ENCODE assay signal across 9 cellular contexts in the genomic region with DNA sequence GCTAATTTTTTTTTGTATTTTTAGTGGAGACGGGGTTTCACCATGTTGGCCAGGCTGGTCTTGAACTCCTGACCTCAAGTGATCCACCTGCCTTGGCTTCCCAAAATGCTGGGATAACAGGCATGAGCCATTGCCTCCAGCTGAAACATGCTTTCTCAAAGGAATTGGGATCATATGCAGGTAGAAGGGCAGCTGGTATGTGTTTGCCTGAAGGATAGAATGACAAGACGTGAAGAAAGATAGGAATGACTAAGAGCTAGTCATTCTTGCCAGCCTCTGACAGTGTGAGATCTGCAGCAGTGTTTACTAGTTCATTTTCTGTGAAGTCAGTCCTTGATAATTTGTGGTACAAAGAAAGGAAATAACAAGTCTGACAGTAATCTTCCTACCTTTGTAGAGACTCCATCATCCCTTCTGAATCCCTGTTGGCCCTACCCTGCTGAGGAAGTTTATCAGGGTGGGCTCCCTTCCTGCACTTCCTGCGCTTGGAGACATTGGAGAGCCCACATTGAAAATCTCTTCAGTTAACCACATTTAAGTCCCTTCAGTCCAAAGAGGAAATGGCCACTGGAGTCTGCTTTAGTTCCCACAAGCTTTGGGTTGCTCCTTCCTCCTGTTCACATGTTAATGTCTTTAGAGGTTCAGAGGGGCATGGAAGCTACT. TPM values are rescaled to one million over a fixed set of nuclear protein-coding genes. Genes with fewer than 3 reads are reported as not detected.
DNase-seq lines count a peak whose midpoint lies in the region; ATAC-seq, FAIRE-seq and TF ChIP-seq lines count a peak whose summit lies in the region.
"Had no signal": no experiment of that assay in that cellular context is flagged by ENCODE, and none has a peak within 500 bp of the region (broad histone marks: within the 10 kb centered on the region; RNA-seq: fewer than 3 reads in every experiment).

No MANE protein-coding gene starts in this region.

- peaks cover 0 to 50% (median 23%) of the 10 kb centered on the region in 4 donors for H3K4me1 ChIP-seq in right lobe of liver

- TF ChIP-seq POLR2A in GM12892 (IDR thresholded peaks at IDR 0.05; ENCODE audit: low read depth, low read length), result no peak
- TF ChIP-seq POLR2A in right lobe of liver (IDR thresholded peaks at IDR 0.05), result no peak

- intact Hi-C loops in right lobe of liver (cut with DNase I), result no loop called here

- ATAC-seq in right lobe of liver, result peak; percentile 21 to 67 (median 52)
- no peak for ATAC-seq in HG03108 (IDR thresholded peaks at IDR 0.05; ENCODE audit: unreplicated experiment)

- 31% methylated on average over 2 of the region's 3 CpGs for WGBS in right lobe of liver (ENCODE audit: insufficient coverage, low coverage, low lambda C conversion rate, missing lambda C conversion rate)

- no peaks in the 10 kb centered on the region for H3K9me3 ChIP-seq in right lobe of liver

- H3K4me3 ChIP-seq in astrocyte of the cerebellum (ENCODE audit: low read depth, low read length) (no peak overlapping the region), right lobe of liver (no peak overlapping the region)

- peaks cover 0 to 29% (median 18%) of the 10 kb centered on the region in 4 donors for H3K36me3 ChIP-seq in right lobe of liver

- in situ Hi-C loops in astrocyte of the cerebellum (cut with HindIII; ENCODE audit: low sequenced_read_pairs), result no loop called here

- DNase-seq in GM12892 (ENCODE audit: insufficient read length) (no peak), NCI-H226 (peak; percentile 68), astrocyte of the cerebellum (ENCODE audit: low read depth) (peak; percentile 27), right lobe of liver (no peak), NCI-H510A (lab: John Stamatoyannopoulos, UW) (no peak), NCI-H1105 treated with DMSO at 0.1 percent for 48 hours (lab: John Stamatoyannopoulos, UW) (no peak), frontal cortex (ENCODE audit: low spot score in 2 of 2) (no peak)

- peak; percentile 79 for FAIRE-seq in GM12892 (lab: Jason Lieb, UNC)
- no peak for FAIRE-seq in frontal cortex (lab: Jason Lieb, UNC)

- TF ChIP-seq CTCF in astrocyte of the cerebellum (IDR thresholded peaks at IDR 0.05; ENCODE audit: low read depth, low read length, missing control alignments) (no peak), right lobe of liver (IDR thresholded peaks at IDR 0.05) (no peak)

- H3K27ac ChIP-seq in right lobe of liver, result peak overlapping the region; percentile 31 to 87 (median 70)

- H3K27me3 ChIP-seq in right lobe of liver, result no peaks in the 10 kb centered on the region

RNA-seq across cellular contexts. Expression of a gene that starts 14.7 kb away (rescaled TPM):
- 246 TPM for polyA plus RNA-seq in GM12892 (2012; ENCODE audit: missing spikeins)
- total RNA-seq in right lobe of liver (10 to 100 TPM; 50.2 to 85.4 (median 66.3) TPM), frontal cortex (26.1 TPM)

RNA-seq across cellular contexts. Expression of a gene that starts 52.3 kb away (rescaled TPM):
- 7.7 TPM for polyA plus RNA-seq in GM12892 (2012; ENCODE audit: missing spikeins)
- total RNA-seq in right lobe of liver (1 to 10 TPM; 4.2 to 9.4 (median 8.4) TPM), frontal cortex (2.4 TPM)
- total RNA-seq: neural crest cell had no signal

RNA-seq across cellular contexts. Expression of a gene that starts 58.9 kb away (rescaled TPM):
- 250 TPM for polyA plus RNA-seq in GM12892 (2012; ENCODE audit: missing spikeins)
- total RNA-seq in right lobe of liver (10 to 100 TPM; 44.5 to 63.9 (median 48.7) TPM), frontal cortex (39.1 TPM)

RNA-seq across cellular contexts. Expression of a gene that starts 59.2 kb away (rescaled TPM):
- polyA plus RNA-seq in GM12892 (2012; ENCODE audit: missing spikeins), result 5.1 TPM
- total RNA-seq in right lobe of liver, result 10 to 100 TPM in 3 of 6 experiments, 1 to 10 TPM in 3; 5.5 to 14.0 (median 10.3) TPM
- total RNA-seq in frontal cortex, result 55.0 TPM

Comparison
In these comparisons a context has a peak if more than half of its experiments do, and no peak if none do; other contexts are left out.
1. DNase-seq: peak in NCI-H226 (single experiment) and astrocyte of the cerebellum (single experiment); none in GM12892 (single experiment), right lobe of liver (0 of 3), NCI-H510A (single experiment), NCI-H1105 treated with DMSO at 0.1 percent for 48 hours (single experiment) and frontal cortex (0 of 2).